ENCODE assay signal across 13 cellular contexts in the genomic region with DNA sequence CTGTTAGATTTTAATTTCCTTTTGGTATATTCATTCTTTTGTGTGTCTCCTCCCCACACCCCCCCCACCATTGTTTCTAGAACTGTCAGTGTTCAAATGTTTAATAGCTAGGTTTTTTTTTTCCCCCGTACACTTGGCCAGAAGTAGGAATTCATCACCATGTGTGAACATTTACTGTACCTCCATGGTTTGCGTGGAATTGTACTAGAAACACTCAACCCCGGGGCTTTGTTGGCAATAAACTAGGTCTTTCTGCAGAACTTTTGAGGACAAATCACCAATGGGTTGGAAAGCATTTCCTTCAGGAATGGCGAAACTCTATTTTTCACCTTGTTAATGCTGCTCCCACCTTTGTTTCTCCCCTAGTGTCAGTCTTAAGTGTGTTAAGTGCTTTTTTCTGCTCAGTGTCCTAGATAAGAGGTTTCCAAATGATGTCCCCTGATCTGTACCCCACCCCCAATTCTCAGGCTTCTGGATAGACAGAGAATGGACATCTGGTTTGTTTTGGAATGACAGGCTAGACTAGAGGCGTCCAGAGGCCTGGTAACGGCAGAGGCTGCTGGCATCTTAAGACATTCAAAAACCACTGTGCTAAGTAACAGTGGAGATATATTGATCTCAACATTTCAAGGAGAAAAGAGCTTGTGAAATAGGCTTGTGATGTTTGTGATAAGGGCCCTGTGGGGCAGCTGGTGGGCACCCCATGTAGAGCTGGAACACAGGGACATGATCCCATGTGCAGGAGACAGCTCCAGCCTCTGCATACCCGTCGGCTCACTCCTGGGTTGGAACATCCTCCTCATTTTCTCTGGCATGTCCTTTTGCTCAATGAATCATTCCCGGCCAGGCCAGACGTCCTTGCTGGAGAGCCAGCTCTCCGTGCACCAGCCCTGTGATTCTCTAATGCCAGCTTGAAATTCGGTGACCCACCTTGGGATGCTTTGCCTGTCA.
DNase-seq lines count a peak whose midpoint lies in the region; ATAC-seq and TF ChIP-seq lines count a peak whose summit lies in the region.
"Had no signal": no experiment of that assay in that cellular context is flagged by ENCODE, and none has a peak within 500 bp of the region (broad histone marks: within the 10 kb centered on the region; RNA-seq: fewer than 3 reads in every experiment).

No MANE protein-coding gene starts in this region.

- H3K27me3 ChIP-seq in CD4-positive, alpha-beta T cell (ENCODE audit: control insufficient read depth, insufficient read depth, low read length) = no peaks in the 10 kb centered on the region
- no peaks in the 10 kb centered on the region for H3K27me3 ChIP-seq in fibroblast of lung (ENCODE audit: control insufficient read depth, insufficient read depth, low read length)
- H3K27me3 ChIP-seq: heart right ventricle had no signal

- peaks cover 2% of the 10 kb centered on the region for H3K36me3 ChIP-seq in fibroblast of lung (ENCODE audit: control insufficient read depth, insufficient read depth, low read length)
- H3K36me3 ChIP-seq: heart right ventricle had no signal

- no peaks in the 10 kb centered on the region for H3K27me3 Mint-ChIP-seq in CD4-positive, alpha-beta T cell
- H3K27me3 Mint-ChIP-seq in neural crest cell (ENCODE audit: low read depth) = no peaks in the 10 kb centered on the region
- H3K27me3 Mint-ChIP-seq: activated naive CD8-positive, alpha-beta T cell treated with anti-CD3 and anti-CD28 coated beads for 36 hours had no signal

- peak overlapping the region; percentile 27 for H3K9ac ChIP-seq in fibroblast of lung (ENCODE audit: insufficient read depth, low read length)

- no peak overlapping the region for H3K4me3 Mint-ChIP-seq in CD4-positive, alpha-beta T cell
- peak overlapping the region; percentile 4 for H3K4me3 Mint-ChIP-seq in neural crest cell
- H3K4me3 Mint-ChIP-seq: activated naive CD8-positive, alpha-beta T cell treated with anti-CD3 and anti-CD28 coated beads for 36 hours had no signal

- intact Hi-C loops in CD4-positive, alpha-beta T cell (cut with DNase I, micrococcal nuclease) = no loop called here

- peaks cover 80% of the 10 kb centered on the region for H3K4me1 ChIP-seq in fibroblast of lung (ENCODE audit: control insufficient read depth, extremely low read depth, insufficient read depth, low read length)

- H3K4me2 ChIP-seq in fibroblast of lung (ENCODE audit: extremely low read depth, insufficient read depth, low read length) = peak overlapping the region; percentile 55

- H4K20me1 ChIP-seq in fibroblast of lung (ENCODE audit: control insufficient read depth, extremely low read depth, insufficient read depth, low read length) = no peaks in the 10 kb centered on the region

- H3K27ac Mint-ChIP-seq in CD4-positive, alpha-beta T cell = peak overlapping the region; percentile 27
- no peak overlapping the region for H3K27ac Mint-ChIP-seq in neural crest cell (ENCODE audit: unreplicated experiment)
- H3K27ac Mint-ChIP-seq: activated naive CD8-positive, alpha-beta T cell treated with anti-CD3 and anti-CD28 coated beads for 36 hours had no signal

- ATAC-seq in CD4-positive, alpha-beta T cell (ENCODE audit: poor library complexity) = no peak
- ATAC-seq in GM21390 (IDR thresholded peaks at IDR 0.05; ENCODE audit: unreplicated experiment) (no peak), GM21447 (IDR thresholded peaks at IDR 0.05; ENCODE audit: unreplicated experiment) (no peak)
- ATAC-seq: HepG2 had no signal

- TF ChIP-seq CTCF in CD4-positive, alpha-beta T cell (IDR thresholded peaks at IDR 0.05) = no peak
- TF ChIP-seq CTCF in RWPE1 (conservative IDR thresholded peaks at IDR 0.05; ENCODE audit: low read depth) (no peak), fibroblast of lung (conservative IDR thresholded peaks at IDR 0.05 in 1 of 2, IDR thresholded peaks at IDR 0.05 in 1 of 2; ENCODE audit: low read depth in 1 of 2, low read length in 2 of 2) (no peak), neural crest cell (conservative IDR thresholded peaks at IDR 0.05) (no peak)

- peaks cover 3% of the 10 kb centered on the region for H3K36me3 Mint-ChIP-seq in CD4-positive, alpha-beta T cell (ENCODE audit: low read depth)
- H3K36me3 Mint-ChIP-seq in neural crest cell (ENCODE audit: low read depth) = no peaks in the 10 kb centered on the region

- no peak overlapping the region for H3K27ac ChIP-seq in CD4-positive, alpha-beta T cell (ENCODE audit: low read depth, low read length)
- peak overlapping the region; percentile 69 for H3K27ac ChIP-seq in RWPE1
- H3K27ac ChIP-seq in fibroblast of lung (ENCODE audit: insufficient read depth, low read length) = peak overlapping the region; percentile 96

- H3K79me2 ChIP-seq in fibroblast of lung (ENCODE audit: control insufficient read depth, insufficient read depth, low read length) = peaks cover 96% of the 10 kb centered on the region

- no peak for DNase-seq in CD4-positive, alpha-beta T cell
- no peak for DNase-seq in RWPE1 (ENCODE audit: low spot score)
- peak in 1 of 2 donors; percentile 82 for DNase-seq in fibroblast of lung (ENCODE audit: low read depth in 2 of 2)
- no peak for DNase-seq in neural crest cell (ENCODE audit: low read depth, low spot score)
- DNase-seq in NCI-H524 treated with DMSO at 0.1 percent for 48 hours (lab: John Stamatoyannopoulos, UW) = no peak
- no peak for DNase-seq in NCI-H1694 treated with DMSO at 0.1 percent for 48 hours (lab: John Stamatoyannopoulos, UW)
- DNase-seq: activated CD4-positive, CD25-positive, alpha-beta regulatory T cell; activated naive CD8-positive, alpha-beta T cell treated with anti-CD3 and anti-CD28 coated beads for 36 hours; heart right ventricle; nucleus accumbens had no signal

- H3K9me3 ChIP-seq in CD4-positive, alpha-beta T cell (ENCODE audit: control insufficient read depth, low read length) = no peaks in the 10 kb centered on the region
- H3K9me3 ChIP-seq in fibroblast of lung (ENCODE audit: control insufficient read depth, insufficient read depth, low read depth, low read length) = no peaks in the 10 kb centered on the region
- H3K9me3 ChIP-seq: heart right ventricle had no signal

- H2AFZ ChIP-seq in fibroblast of lung (ENCODE audit: low read length) = no peak overlapping the region

- no peaks in the 10 kb centered on the region for H3K9me3 Mint-ChIP-seq in CD4-positive, alpha-beta T cell
- no peaks in the 10 kb centered on the region for H3K9me3 Mint-ChIP-seq in neural crest cell
- H3K9me3 Mint-ChIP-seq: activated naive CD8-positive, alpha-beta T cell treated with anti-CD3 and anti-CD28 coated beads for 36 hours had no signal

- CTCF ChIA-PET in CD4-positive, alpha-beta T cell (lab: Charles Lee) = interaction anchor here (1.6 kb wide), 1 partner anchor 196 kb away, joined by 5 read pairs; no protein-coding TSS in a partner anchor
- CTCF ChIA-PET in RWPE1 (lab: Yijun Ruan, JAX) = interaction anchor here (1.5 kb wide), 1 partner anchor 196 kb away, joined by 4 read pairs; no protein-coding TSS in a partner anchor

- POLR2A ChIA-PET in CD4-positive, alpha-beta T cell (lab: Charles Lee) = no interaction called here
- POLR2A ChIA-PET in RWPE1 (lab: Yijun Ruan, JAX; ENCODE audit: low non-redundant PET) = no interaction called here

- H3K4me1 Mint-ChIP-seq in CD4-positive, alpha-beta T cell (ENCODE audit: low read depth) = peaks cover 92% of the 10 kb centered on the region
- peaks cover 84% of the 10 kb centered on the region for H3K4me1 Mint-ChIP-seq in neural crest cell

- H3K4me3 ChIP-seq in fibroblast of lung (replicated peaks in 1 of 4; ENCODE audit: control extremely low read depth in 1 of 4, insufficient read depth in 1 of 4, low read depth in 3 of 4, low read length in 4 of 4) = no peak overlapping the region
- H3K4me3 ChIP-seq: heart right ventricle had no signal
